ENCODE assay signal across 20 cellular contexts in genomic region chr7:34762769-34763168, GRCh38.
DNase-seq lines count a peak whose midpoint lies in the region; ATAC-seq, FAIRE-seq and TF ChIP-seq lines count a peak whose summit lies in the region.
"Had no signal": no experiment of that assay in that cellular context is flagged by ENCODE, and none has a peak within 500 bp of the region (broad histone marks: within the 10 kb centered on the region; RNA-seq: fewer than 3 reads in every experiment).

No MANE protein-coding gene starts in this region.

- no peak overlapping the region for H3K4me3 Mint-ChIP-seq in astrocyte (ENCODE audit: unreplicated experiment)
- H3K4me3 Mint-ChIP-seq: CD4-positive, alpha-beta T cell; IgD-negative memory B cell had no signal

- DNase-seq in HS-5 (ENCODE audit: low read depth) (peak; percentile 20), astrocyte (ENCODE audit: low read depth) (no peak), foreskin keratinocyte (peak; percentile 31 to 67), ureter (ENCODE audit: low spot score) (no peak), NCI-H748 (lab: John Stamatoyannopoulos, UW; ENCODE audit: unreplicated experiment) (no peak), NCI-H524 (lab: John Stamatoyannopoulos, UW) (no peak), H4 (ENCODE audit: low spot score) (no peak)
- DNase-seq: BE2C; Calu3; CD4-positive, alpha-beta T cell; DMS53; GOT3; Kasumi-1; MM.1S; NCI-H1092 treated with DMSO at 0.1 percent for 48 hours; NCI-H510A treated with DMSO at 0.1 percent for 48 hours; SHP77 treated with DMSO at 0.1 percent for 48 hours had no signal

- peak overlapping the region; percentile 54 for H3K27ac Mint-ChIP-seq in astrocyte (ENCODE audit: unreplicated experiment)
- H3K27ac Mint-ChIP-seq: CD4-positive, alpha-beta T cell; IgD-negative memory B cell had no signal

- peak; percentile 37 for ATAC-seq in foreskin keratinocyte
- ATAC-seq: SK-N-SH treated with all-trans-retinoic acid at 6 μM for 48 hours had no signal

- no peak for FAIRE-seq in astrocyte (lab: Jason Lieb, UNC)
- FAIRE-seq: G401.6 had no signal

- no peaks in the 10 kb centered on the region for H3K9me3 ChIP-seq in astrocyte (ENCODE audit: insufficient read depth, low read depth, low read length)
- H3K9me3 ChIP-seq: BE2C had no signal

- H3K36me3 Mint-ChIP-seq in astrocyte (ENCODE audit: low read depth, unreplicated experiment): no peaks in the 10 kb centered on the region
- H3K36me3 Mint-ChIP-seq: IgD-negative memory B cell had no signal

- no peak for TF ChIP-seq CTCF in astrocyte (IDR thresholded peaks at IDR 0.05; ENCODE audit: insufficient read depth, low read depth, low read length)
- TF ChIP-seq CTCF in foreskin keratinocyte (conservative IDR thresholded peaks at IDR 0.05): no peak

- H4K20me1 ChIP-seq in astrocyte (ENCODE audit: insufficient read depth, low read length): no peaks in the 10 kb centered on the region

- no peaks in the 10 kb centered on the region for H3K27me3 Mint-ChIP-seq in astrocyte (ENCODE audit: low read depth, unreplicated experiment)
- H3K27me3 Mint-ChIP-seq: IgD-negative memory B cell had no signal

- no peaks in the 10 kb centered on the region for H3K4me1 ChIP-seq in astrocyte (ENCODE audit: insufficient read depth, low read length)
- peaks cover 4% of the 10 kb centered on the region for H3K4me1 ChIP-seq in foreskin keratinocyte
- H3K4me1 ChIP-seq: BE2C had no signal

- no peaks in the 10 kb centered on the region for H3K9me3 Mint-ChIP-seq in astrocyte (ENCODE audit: unreplicated experiment)
- H3K9me3 Mint-ChIP-seq: CD4-positive, alpha-beta T cell had no signal

- no peak overlapping the region for H3K4me2 ChIP-seq in astrocyte (ENCODE audit: low read length)

- no peaks in the 10 kb centered on the region for H3K79me2 ChIP-seq in astrocyte (ENCODE audit: insufficient read depth, low read length)

- no peak overlapping the region for H2AFZ ChIP-seq in astrocyte (ENCODE audit: low read depth, low read length)

- peaks cover 38% of the 10 kb centered on the region for H3K4me1 Mint-ChIP-seq in astrocyte (ENCODE audit: low read depth, unreplicated experiment)
- H3K4me1 Mint-ChIP-seq: IgD-negative memory B cell had no signal

- H3K27me3 ChIP-seq in astrocyte (ENCODE audit: insufficient read depth, low read length) (no peaks in the 10 kb centered on the region), foreskin keratinocyte (peaks cover 5% of the 10 kb centered on the region)

- no peak overlapping the region for H3K4me3 ChIP-seq in astrocyte (ENCODE audit: insufficient read depth, low read depth, low read length)

- no peak overlapping the region for H3K9ac ChIP-seq in astrocyte (ENCODE audit: low read length)

- no peak overlapping the region for H3K27ac ChIP-seq in astrocyte (ENCODE audit: low read depth, low read length)
- no peak overlapping the region for H3K27ac ChIP-seq in foreskin keratinocyte

- no peaks in the 10 kb centered on the region for H3K36me3 ChIP-seq in astrocyte (ENCODE audit: insufficient read depth, low read length)
- H3K36me3 ChIP-seq: BE2C had no signal

Comparison
In these comparisons a context has a peak if more than half of its experiments do, and no peak if none do; other contexts are left out.
1. DNase-seq: peak in HS-5 (single experiment) and foreskin keratinocyte (2 of 2); none in astrocyte (single experiment), ureter (single experiment), NCI-H748 (single experiment), NCI-H524 (0 of 2) and H4 (single experiment).